7 cellular contexts compared by ENCODE assay signal in the genomic region with DNA sequence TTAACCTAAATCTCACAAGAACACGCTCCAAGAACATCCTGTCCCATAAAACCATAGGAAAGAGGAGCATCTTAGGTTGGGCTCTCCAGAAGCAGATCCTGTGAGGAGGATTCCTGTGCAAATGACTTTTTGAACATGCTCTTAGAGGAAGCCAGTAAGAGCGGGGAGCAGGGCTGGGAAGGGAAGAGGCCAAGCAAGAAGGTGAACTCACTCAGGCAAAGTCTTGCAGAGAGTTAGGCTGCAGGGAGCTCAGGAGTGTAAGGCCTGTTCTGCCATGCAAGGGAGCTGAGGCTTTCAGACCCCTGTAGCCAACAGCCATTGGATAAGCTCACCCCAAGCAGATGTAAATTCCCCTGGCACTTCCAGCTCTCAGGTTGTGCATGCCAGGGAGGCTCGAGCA.
"Had no signal": no experiment of that assay in that cellular context is flagged by ENCODE, and none has a peak within 500 bp of the region (broad histone marks: within the 10 kb centered on the region; RNA-seq: fewer than 3 reads in every experiment).

No MANE protein-coding gene starts in this region.

- ATAC-seq: HepG2, K562 had no signal

- H3K4me1 Mint-ChIP-seq: IgD-negative memory B cell had no signal

- H3K4me3 Mint-ChIP-seq: IgD-negative memory B cell had no signal

- H3K27ac ChIP-seq: HL-60 had no signal

- DNase-seq: IMR-90, KBM-7, KG1 had no signal

- H3K4me3 ChIP-seq: K562 had no signal
